1 cellular context compared by ENCODE assay signal in the genomic region with DNA sequence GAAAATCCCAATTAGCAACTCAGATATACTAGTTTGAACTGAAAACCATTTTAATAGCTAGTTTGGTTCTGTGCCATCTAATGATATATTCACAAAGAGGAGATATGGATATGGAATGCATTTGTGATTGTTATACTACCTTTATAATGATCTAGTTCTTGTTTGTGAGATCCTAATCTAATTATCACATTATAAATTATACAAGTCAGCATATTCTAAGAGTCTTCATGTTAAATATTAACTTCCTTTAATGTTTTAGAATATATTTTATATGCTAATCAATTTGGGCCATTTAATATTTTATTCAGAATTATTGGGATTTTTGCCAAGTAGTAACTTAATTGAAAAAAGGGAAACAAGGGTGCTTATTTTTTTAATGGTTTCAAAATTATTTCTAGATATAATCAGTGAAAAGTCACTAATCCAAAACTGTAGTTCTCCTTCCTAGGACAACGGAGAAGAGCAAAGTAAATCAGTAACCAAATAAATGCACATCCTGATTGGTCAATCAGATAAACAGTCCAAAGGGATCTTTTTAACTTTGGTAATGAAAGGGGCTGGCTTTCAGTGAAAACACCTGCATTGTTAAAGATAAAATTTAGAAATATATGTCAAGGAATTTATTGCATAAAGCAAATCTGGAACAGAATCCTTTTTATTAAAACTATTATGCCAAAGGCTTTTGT.
TF ChIP-seq lines count a peak whose summit lies in the region.

No MANE protein-coding gene starts in this region.

TF ChIP-seq in K562, 482 proteins besides CTCF, POLR2A, EP300 and RAD21 (continued from another document):
- no peak for TF ChIP-seq BRCA1 (IDR thresholded peaks at IDR 0.05)
- no peak for TF ChIP-seq BRCA1 (CRISPR knock-in tag; IDR thresholded peaks at IDR 0.05)
